ENCODE assay signal across 1 cellular context in the genomic region with DNA sequence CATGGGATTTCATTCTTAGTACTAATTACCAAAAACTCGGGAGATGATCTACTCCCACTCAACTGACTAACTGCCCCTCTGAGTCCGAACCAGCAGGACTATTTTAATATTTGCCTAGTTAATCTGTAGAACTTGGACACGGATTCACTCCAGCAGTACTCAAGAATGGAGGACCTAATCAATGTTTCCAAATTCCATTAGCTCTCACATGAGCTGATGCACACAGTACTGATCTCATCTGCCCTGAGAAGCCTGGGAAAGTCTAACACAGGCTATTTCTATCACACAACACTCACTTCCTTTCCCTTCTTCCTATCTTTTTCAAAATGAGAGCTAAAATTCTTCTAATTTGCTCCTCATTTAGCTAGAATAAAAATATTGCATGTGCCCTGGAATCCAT.
TF ChIP-seq lines count a peak whose summit lies in the region.

No MANE protein-coding gene starts in this region.

TF ChIP-seq in WTC11, 78 proteins besides CTCF, POLR2A, EP300 and RAD21 (continued from another document):
- TF ChIP-seq, protein P1, sequence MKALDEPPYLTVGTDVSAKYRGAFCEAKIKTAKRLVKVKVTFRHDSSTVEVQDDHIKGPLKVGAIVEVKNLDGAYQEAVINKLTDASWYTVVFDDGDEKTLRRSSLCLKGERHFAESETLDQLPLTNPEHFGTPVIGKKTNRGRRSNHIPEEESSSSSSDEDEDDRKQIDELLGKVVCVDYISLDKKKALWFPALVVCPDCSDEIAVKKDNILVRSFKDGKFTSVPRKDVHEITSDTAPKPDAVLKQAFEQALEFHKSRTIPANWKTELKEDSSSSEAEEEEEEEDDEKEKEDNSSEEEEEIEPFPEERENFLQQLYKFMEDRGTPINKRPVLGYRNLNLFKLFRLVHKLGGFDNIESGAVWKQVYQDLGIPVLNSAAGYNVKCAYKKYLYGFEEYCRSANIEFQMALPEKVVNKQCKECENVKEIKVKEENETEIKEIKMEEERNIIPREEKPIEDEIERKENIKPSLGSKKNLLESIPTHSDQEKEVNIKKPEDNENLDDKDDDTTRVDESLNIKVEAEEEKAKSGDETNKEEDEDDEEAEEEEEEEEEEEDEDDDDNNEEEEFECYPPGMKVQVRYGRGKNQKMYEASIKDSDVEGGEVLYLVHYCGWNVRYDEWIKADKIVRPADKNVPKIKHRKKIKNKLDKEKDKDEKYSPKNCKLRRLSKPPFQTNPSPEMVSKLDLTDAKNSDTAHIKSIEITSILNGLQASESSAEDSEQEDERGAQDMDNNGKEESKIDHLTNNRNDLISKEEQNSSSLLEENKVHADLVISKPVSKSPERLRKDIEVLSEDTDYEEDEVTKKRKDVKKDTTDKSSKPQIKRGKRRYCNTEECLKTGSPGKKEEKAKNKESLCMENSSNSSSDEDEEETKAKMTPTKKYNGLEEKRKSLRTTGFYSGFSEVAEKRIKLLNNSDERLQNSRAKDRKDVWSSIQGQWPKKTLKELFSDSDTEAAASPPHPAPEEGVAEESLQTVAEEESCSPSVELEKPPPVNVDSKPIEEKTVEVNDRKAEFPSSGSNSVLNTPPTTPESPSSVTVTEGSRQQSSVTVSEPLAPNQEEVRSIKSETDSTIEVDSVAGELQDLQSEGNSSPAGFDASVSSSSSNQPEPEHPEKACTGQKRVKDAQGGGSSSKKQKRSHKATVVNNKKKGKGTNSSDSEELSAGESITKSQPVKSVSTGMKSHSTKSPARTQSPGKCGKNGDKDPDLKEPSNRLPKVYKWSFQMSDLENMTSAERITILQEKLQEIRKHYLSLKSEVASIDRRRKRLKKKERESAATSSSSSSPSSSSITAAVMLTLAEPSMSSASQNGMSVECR (CRISPR knock-in tag; IDR thresholded peaks at IDR 0.05; ENCODE audit: borderline replicate concordance): no peak
- TF ChIP-seq KAT7 (CRISPR knock-in tag; IDR thresholded peaks at IDR 0.05; ENCODE audit: borderline replicate concordance): no peak
- TF ChIP-seq JAZF1 (CRISPR knock-in tag; IDR thresholded peaks at IDR 0.05): no peak
- TF ChIP-seq, protein P2, sequence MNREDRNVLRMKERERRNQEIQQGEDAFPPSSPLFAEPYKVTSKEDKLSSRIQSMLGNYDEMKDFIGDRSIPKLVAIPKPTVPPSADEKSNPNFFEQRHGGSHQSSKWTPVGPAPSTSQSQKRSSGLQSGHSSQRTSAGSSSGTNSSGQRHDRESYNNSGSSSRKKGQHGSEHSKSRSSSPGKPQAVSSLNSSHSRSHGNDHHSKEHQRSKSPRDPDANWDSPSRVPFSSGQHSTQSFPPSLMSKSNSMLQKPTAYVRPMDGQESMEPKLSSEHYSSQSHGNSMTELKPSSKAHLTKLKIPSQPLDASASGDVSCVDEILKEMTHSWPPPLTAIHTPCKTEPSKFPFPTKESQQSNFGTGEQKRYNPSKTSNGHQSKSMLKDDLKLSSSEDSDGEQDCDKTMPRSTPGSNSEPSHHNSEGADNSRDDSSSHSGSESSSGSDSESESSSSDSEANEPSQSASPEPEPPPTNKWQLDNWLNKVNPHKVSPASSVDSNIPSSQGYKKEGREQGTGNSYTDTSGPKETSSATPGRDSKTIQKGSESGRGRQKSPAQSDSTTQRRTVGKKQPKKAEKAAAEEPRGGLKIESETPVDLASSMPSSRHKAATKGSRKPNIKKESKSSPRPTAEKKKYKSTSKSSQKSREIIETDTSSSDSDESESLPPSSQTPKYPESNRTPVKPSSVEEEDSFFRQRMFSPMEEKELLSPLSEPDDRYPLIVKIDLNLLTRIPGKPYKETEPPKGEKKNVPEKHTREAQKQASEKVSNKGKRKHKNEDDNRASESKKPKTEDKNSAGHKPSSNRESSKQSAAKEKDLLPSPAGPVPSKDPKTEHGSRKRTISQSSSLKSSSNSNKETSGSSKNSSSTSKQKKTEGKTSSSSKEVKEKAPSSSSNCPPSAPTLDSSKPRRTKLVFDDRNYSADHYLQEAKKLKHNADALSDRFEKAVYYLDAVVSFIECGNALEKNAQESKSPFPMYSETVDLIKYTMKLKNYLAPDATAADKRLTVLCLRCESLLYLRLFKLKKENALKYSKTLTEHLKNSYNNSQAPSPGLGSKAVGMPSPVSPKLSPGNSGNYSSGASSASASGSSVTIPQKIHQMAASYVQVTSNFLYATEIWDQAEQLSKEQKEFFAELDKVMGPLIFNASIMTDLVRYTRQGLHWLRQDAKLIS (CRISPR knock-in tag; IDR thresholded peaks at IDR 0.05; ENCODE audit: borderline replicate concordance): no peak
- TF ChIP-seq, protein P3, sequence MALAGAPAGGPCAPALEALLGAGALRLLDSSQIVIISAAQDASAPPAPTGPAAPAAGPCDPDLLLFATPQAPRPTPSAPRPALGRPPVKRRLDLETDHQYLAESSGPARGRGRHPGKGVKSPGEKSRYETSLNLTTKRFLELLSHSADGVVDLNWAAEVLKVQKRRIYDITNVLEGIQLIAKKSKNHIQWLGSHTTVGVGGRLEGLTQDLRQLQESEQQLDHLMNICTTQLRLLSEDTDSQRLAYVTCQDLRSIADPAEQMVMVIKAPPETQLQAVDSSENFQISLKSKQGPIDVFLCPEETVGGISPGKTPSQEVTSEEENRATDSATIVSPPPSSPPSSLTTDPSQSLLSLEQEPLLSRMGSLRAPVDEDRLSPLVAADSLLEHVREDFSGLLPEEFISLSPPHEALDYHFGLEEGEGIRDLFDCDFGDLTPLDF (CRISPR knock-in tag; IDR thresholded peaks at IDR 0.05): no peak
- no peak for TF ChIP-seq GRHL2 (CRISPR knock-in tag; IDR thresholded peaks at IDR 0.05; ENCODE audit: insufficient replicate concordance, severe bottlenecking)
- TF ChIP-seq, protein P4, sequence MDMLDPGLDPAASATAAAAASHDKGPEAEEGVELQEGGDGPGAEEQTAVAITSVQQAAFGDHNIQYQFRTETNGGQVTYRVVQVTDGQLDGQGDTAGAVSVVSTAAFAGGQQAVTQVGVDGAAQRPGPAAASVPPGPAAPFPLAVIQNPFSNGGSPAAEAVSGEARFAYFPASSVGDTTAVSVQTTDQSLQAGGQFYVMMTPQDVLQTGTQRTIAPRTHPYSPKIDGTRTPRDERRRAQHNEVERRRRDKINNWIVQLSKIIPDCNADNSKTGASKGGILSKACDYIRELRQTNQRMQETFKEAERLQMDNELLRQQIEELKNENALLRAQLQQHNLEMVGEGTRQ (CRISPR knock-in tag; IDR thresholded peaks at IDR 0.05): no peak
- no peak for TF ChIP-seq ZNF219 (CRISPR knock-in tag; IDR thresholded peaks at IDR 0.05; ENCODE audit: borderline replicate concordance)
